Comparison of ENCODE assay signal across 12 cellular contexts in the genomic region with DNA sequence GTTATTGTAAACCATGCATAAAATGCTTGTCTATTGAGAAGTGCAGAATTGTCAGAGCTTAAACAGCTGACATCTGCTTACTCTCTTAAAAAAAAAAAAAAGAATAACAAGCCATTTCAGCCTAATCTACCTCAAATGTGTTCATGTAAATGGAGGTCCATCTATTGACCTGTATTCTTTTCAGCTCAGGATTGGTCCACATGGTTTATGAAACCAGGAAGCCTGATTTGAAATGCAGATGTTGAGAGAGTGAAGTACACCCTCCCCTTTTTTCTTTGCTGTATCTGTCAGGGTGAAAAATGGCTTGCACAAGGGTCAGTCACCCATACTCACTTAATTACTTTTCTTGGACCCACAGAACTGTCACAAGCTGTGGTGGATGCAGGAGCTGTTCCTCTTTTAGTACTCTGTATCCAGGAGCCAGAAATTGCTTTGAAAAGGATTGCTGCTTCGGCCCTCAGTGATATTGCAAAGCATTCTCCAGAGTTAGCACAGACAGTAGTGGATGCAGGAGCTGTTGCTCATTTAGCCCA. TPM values are rescaled to one million over a fixed set of nuclear protein-coding genes. Genes with fewer than 3 reads are reported as not detected.
"Had no signal": no experiment of that assay in that cellular context is flagged by ENCODE, and none has a peak within 500 bp of the region (broad histone marks: within the 10 kb centered on the region; RNA-seq: fewer than 3 reads in every experiment).

No MANE protein-coding gene starts in this region.

- H3K4me1 ChIP-seq: esophagus squamous epithelium, upper lobe of right lung had no signal

- H3K4me3 ChIP-seq: cardiac muscle cell, esophagus squamous epithelium, ovary, upper lobe of right lung had no signal

- H3K36me3 ChIP-seq: cardiac muscle cell, esophagus squamous epithelium, ovary, upper lobe of right lung had no signal

- H3K9me3 ChIP-seq: esophagus squamous epithelium, ovary, upper lobe of right lung had no signal

- H3K27ac ChIP-seq: cardiac muscle cell, esophagus squamous epithelium, ovary, upper lobe of right lung had no signal

- DNase-seq: activated CD4-positive, alpha-beta T cell treated with anti-CD3 and anti-CD28 coated beads, Interleukin-2, amount 10 ng/mL, durations not matched to agents 24 days and 14 days; activated naive CD4-positive, alpha-beta T cell; esophagus squamous epithelium; foreskin fibroblast; ovary; stimulated activated CD4-positive, alpha-beta T cell treated with anti-CD3 and anti-CD28 coated beads, Interleukin-4, amount 100 ng/mL, for 1 hour; stimulated activated CD8-positive, alpha-beta memory T cell treated with anti-CD3 and anti-CD28 coated beads, Interleukin-4, amount 100 ng/mL, for 48 hours; upper lobe of right lung had no signal

- H3K27me3 ChIP-seq: cardiac muscle cell, esophagus squamous epithelium, ovary, upper lobe of right lung had no signal

- ATAC-seq: left lobe of liver, upper lobe of right lung, WTC11 had no signal

RNA-seq across cellular contexts. Expression of a gene that starts 41.2 kb away (rescaled TPM):
- total RNA-seq: activated CD4-positive, alpha-beta T cell treated with anti-CD3 and anti-CD28 coated beads, Interleukin-2, amount 10 ng/mL, durations not matched to agents 24 days and 14 days; astrocyte; cardiac muscle cell; left lobe of liver; upper lobe of right lung had no signal
